ENCODE assay signal across 11 cellular contexts in the genomic region with DNA sequence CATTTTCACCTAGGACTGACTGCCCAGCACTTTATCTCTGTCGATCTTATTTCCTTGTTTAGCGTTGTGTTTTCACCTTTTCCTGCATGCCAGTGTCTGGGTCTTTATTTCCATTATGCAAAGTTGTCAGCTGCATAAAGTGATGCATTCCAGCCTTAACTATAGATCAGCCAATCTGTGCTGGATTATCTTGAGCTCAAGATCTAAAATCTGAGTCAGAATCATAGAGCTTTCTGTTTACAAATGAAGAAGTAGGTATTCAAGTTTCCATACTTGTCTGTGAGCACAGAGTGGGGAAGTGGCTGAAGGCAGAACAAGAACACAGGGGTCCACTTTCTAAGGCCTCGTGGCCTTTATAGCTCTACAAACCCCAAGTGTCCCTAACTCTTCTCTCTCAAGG.
DNase-seq lines count a peak whose midpoint lies in the region; ATAC-seq, FAIRE-seq and TF ChIP-seq lines count a peak whose summit lies in the region.
"Had no signal": no experiment of that assay in that cellular context is flagged by ENCODE, and none has a peak within 500 bp of the region (broad histone marks: within the 10 kb centered on the region; RNA-seq: fewer than 3 reads in every experiment).

No MANE protein-coding gene starts in this region.

- no peaks in the 10 kb centered on the region for H3K9me3 Mint-ChIP-seq in endothelial cell (ENCODE audit: unreplicated experiment)

- FAIRE-seq in GM12892 (lab: Jason Lieb, UNC): peak; percentile 69

- peaks cover 26% of the 10 kb centered on the region for H3K4me1 Mint-ChIP-seq in endothelial cell (ENCODE audit: unreplicated experiment)
- H3K4me1 Mint-ChIP-seq: mesothelial cell of epicardium had no signal

- no peak for DNase-seq in GM12892 (ENCODE audit: insufficient read length)
- peak; percentile 23 for DNase-seq in GM20000 (ENCODE audit: low spot score)
- DNase-seq in endothelial cell (ENCODE audit: low spot score): no peak
- no peak for DNase-seq in NK-92 (lab: John Stamatoyannopoulos, UW; ENCODE audit: unreplicated experiment)
- DNase-seq in stimulated activated CD4-positive, alpha-beta T cell treated with anti-CD3 and anti-CD28 coated beads, Interleukin-4, amount 100 ng/mL, for 1 hour: no peak
- DNase-seq in H4 (ENCODE audit: low spot score): no peak
- no peak for DNase-seq in GM13977 (ENCODE audit: low spot score)
- DNase-seq: thyroid gland had no signal

- TF ChIP-seq POLR2A in GM12892 (IDR thresholded peaks at IDR 0.05; ENCODE audit: low read depth, low read length): no peak

- TF ChIP-seq CTCF in GM20000 (IDR thresholded peaks at IDR 0.05; ENCODE audit: extremely low read depth, missing control alignments) (no peak), endothelial cell (IDR thresholded peaks at IDR 0.05; ENCODE audit: unreplicated experiment) (no peak), GM13977 (IDR thresholded peaks at IDR 0.05; ENCODE audit: extremely low read depth, insufficient read depth, missing control alignments) (no peak)

- peak overlapping the region; percentile 22 for H3K27ac Mint-ChIP-seq in endothelial cell (ENCODE audit: unreplicated experiment)
- H3K27ac Mint-ChIP-seq: activated naive CD4-positive, alpha-beta T cell treated with anti-CD3 and anti-CD28 coated beads, Interleukin-2, amount 50 U/mL, for 72 hours; mesothelial cell of epicardium had no signal

- ATAC-seq in HG03442 (IDR thresholded peaks at IDR 0.05; ENCODE audit: unreplicated experiment): peak; percentile 74

- in situ Hi-C loops in GM13977 (cut with MboI; ENCODE audit: low pct_unique_long_range_greater_than_20kb, low sequenced_read_pairs, unreplicated experiment): no loop called here

- H3K4me3 Mint-ChIP-seq in endothelial cell (ENCODE audit: unreplicated experiment): no peak overlapping the region
- H3K4me3 Mint-ChIP-seq: mesothelial cell of epicardium had no signal

- peaks cover 14% of the 10 kb centered on the region for H3K36me3 Mint-ChIP-seq in endothelial cell (ENCODE audit: low read depth, unreplicated experiment)
- H3K36me3 Mint-ChIP-seq: mesothelial cell of epicardium had no signal

- H3K27me3 Mint-ChIP-seq in endothelial cell (ENCODE audit: unreplicated experiment): no peaks in the 10 kb centered on the region
